1 cellular context compared by ENCODE assay signal in the genomic region with DNA sequence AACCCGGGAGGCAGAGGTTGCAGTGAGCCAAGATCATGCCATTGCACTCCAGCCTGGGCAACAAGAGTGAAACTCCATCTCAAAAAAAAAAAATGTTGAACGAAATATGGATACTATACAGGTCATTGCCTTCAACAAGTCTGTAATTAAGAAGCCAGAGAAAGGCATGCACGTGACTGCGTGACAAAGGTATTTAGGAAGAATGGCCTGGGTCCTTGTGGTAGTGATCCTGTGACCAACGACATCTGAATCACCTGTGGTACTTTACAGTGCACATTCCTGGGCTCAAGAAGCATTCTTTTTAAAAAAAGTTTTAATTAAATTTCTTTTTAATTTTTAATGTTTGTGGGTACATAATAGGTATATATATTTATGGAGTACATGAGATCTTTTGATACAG.
TF ChIP-seq lines count a peak whose summit lies in the region.

No MANE protein-coding gene starts in this region.

TF ChIP-seq in HepG2, 621 proteins besides CTCF, POLR2A, EP300 and RAD21 (continued from another document):
- TF ChIP-seq FOXK1 (CRISPR knock-in tag; IDR thresholded peaks at IDR 0.05; ENCODE audit: borderline replicate concordance, low read depth) (no peak), IRF2 (CRISPR knock-in tag; IDR thresholded peaks at IDR 0.05) (no peak), HNF4G (IDR thresholded peaks at IDR 0.05; ENCODE audit: borderline replicate concordance, low read depth, low read length) (no peak), HNF4G (CRISPR knock-in tag; IDR thresholded peaks at IDR 0.05; ENCODE audit: borderline replicate concordance, low read depth) (no peak), ZSCAN25 (CRISPR knock-in tag; IDR thresholded peaks at IDR 0.05) (no peak), ZNF446 (CRISPR knock-in tag; IDR thresholded peaks at IDR 0.05) (no peak), PHB2 (IDR thresholded peaks at IDR 0.05; ENCODE audit: partially characterized antibody) (no peak), ZNF232 (CRISPR knock-in tag; IDR thresholded peaks at IDR 0.05; ENCODE audit: borderline replicate concordance) (no peak), ZNF235 (CRISPR knock-in tag; IDR thresholded peaks at IDR 0.05; ENCODE audit: borderline replicate concordance) (no peak), ZNF619 (CRISPR knock-in tag; IDR thresholded peaks at IDR 0.05) (no peak), DR1 (CRISPR knock-in tag; IDR thresholded peaks at IDR 0.05) (no peak), ZNF780A (CRISPR knock-in tag; IDR thresholded peaks at IDR 0.05) (no peak), ZNF121 (CRISPR knock-in tag; IDR thresholded peaks at IDR 0.05) (no peak), MTF2 (CRISPR knock-in tag; IDR thresholded peaks at IDR 0.05; ENCODE audit: borderline replicate concordance) (no peak), IKZF1 (IDR thresholded peaks at IDR 0.05) (no peak), SAP130 (CRISPR knock-in tag; IDR thresholded peaks at IDR 0.05; ENCODE audit: low read depth) (no peak), ZSCAN20 (CRISPR knock-in tag; IDR thresholded peaks at IDR 0.05; ENCODE audit: borderline replicate concordance) (no peak)
- TF ChIP-seq, protein P1, sequence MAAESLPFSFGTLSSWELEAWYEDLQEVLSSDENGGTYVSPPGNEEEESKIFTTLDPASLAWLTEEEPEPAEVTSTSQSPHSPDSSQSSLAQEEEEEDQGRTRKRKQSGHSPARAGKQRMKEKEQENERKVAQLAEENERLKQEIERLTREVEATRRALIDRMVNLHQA (CRISPR knock-in tag; IDR thresholded peaks at IDR 0.05): no peak
